8 cellular contexts compared by ENCODE assay signal in the genomic region with DNA sequence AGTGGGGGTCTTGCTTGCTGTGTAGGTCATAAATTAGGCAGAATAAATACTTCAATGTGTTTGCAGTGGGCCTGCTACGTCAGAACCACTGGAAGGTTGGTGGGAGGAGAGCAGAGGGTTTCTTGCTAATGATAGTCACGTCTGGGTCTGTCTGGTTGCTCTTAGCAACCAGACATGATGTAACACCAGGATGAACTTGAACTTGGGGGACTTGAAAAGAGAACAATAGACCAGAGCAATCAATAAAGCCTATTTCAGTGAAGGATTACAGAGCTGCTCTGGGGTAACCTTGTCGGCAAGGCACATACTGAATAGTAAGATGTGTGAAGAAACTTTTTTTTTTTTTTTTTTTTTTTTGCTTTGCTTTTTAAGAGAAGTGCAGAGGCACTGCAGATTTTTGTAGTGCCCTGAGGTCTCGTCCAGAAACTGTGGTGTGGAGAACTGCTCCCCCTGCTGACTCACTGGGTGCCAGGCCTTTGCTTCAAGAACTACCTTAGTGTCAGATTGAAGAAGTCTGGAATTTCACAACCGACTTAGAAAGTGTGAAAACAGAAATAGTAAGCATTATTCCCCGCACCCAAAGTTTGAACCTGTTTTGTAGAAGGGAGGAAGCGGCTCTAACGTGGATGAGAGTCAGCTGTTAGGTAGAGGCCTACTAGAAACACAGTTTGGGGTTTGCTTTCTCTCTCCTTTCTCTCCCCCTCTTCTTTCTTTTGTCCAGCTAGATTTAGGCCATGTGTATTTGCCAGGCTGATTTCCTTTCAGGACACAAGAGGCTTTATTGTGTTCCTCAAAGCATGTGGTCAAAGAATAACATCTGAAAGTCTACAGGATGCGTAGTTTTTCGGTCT.
DNase-seq lines count a peak whose midpoint lies in the region; ATAC-seq and TF ChIP-seq lines count a peak whose summit lies in the region.

No MANE protein-coding gene starts in this region.

- DNase-seq in AG09309 (ENCODE audit: low read depth) (peak; percentile 79), NCI-H774 (lab: John Stamatoyannopoulos, UW) (peak; percentile 88), ecto neural progenitor cell (ENCODE audit: low spot score) (peak; percentile 72), lung microvascular endothelial cell (ENCODE audit: low read depth in 2 of 2) (peak; percentile 86 to 97)
- peak; percentile 55 to 57 for DNase-seq in activated CD4-positive, alpha-beta T cell treated with anti-CD3 and anti-CD28 coated beads, Interleukin-2, amount 50 U/mL, for 4 hours
- peak; percentile 46 to 50 (median 49) for DNase-seq in stimulated activated CD4-positive, alpha-beta T cell treated with anti-CD3 and anti-CD28 coated beads, TNF-alpha, amount 100 ng/mL, for 48 hours (ENCODE audit: low read depth in 3 of 3)

- H3K4me3 ChIP-seq in AG09309 (ENCODE audit: control insufficient read depth, low read depth, low read length): no peak overlapping the region

- peak; percentile 87 for TF ChIP-seq CTCF in AG09309 (IDR thresholded peaks at IDR 0.05; ENCODE audit: control insufficient read depth, insufficient read depth, low read depth, low read length, missing control alignments)

- ATAC-seq in GM19043 (IDR thresholded peaks at IDR 0.05; ENCODE audit: low read depth, unreplicated experiment) (peak; percentile 80), HG03521 (IDR thresholded peaks at IDR 0.05; ENCODE audit: unreplicated experiment) (peak; percentile 77)
